1 cellular context compared by ENCODE assay signal in genomic region chr17:61551255-61551742, GRCh38.
TF ChIP-seq lines count a peak whose summit lies in the region.

No MANE protein-coding gene starts in this region.

TF ChIP-seq in GM23338, 12 proteins besides CTCF, POLR2A, EP300 and RAD21 (continued from another document):
- no peak for TF ChIP-seq CREB1 (CRISPR knock-in tag; IDR thresholded peaks at IDR 0.05; ENCODE audit: low read depth)
- no peak for TF ChIP-seq POLR2AphosphoS5 (IDR thresholded peaks at IDR 0.05; ENCODE audit: low read depth)
- no peak for TF ChIP-seq REST (IDR thresholded peaks at IDR 0.05; ENCODE audit: unreplicated experiment)
- no peak for TF ChIP-seq STAT1 (IDR thresholded peaks at IDR 0.05; ENCODE audit: unreplicated experiment)
- no peak for TF ChIP-seq JUNB (IDR thresholded peaks at IDR 0.05; ENCODE audit: unreplicated experiment)
